In the genomic region with DNA sequence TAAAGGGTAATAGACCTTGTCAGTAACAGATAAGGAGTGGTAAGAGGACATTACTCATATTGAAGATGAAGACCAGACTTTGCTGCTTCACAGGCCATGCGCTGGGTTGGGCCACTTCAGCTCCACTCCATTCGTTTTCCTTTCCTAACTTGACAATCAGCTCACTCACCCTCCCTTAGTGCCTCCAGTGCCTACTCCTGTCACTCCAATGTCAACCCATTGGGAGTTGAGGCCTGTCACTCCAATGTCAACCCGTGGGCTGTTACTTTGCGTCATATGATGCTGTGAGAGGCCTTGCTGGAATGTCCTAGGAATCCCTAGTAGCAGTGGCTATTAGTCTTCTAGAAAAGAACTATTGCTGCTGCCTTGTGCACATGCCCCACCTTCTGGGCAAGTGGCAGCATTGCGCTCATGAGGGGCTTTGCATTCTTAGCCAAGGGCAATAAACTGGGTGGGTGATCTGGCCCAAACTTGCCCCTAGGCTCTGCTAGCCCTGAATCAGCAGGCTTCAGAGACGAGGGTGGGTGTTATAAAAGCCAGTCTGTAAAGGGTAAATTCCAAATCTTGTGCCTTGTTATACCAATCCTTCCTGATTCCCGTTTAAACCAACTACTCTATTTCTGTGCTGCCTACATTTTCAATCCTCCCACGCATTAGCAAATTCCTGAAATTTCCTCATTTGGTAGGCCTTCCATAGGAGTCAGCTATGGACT, we compare ENCODE assay signal across 8 cellular contexts. TPM values are rescaled to one million over a fixed set of nuclear protein-coding genes. Genes with fewer than 3 reads are reported as not detected.
DNase-seq lines count a peak whose midpoint lies in the region; ATAC-seq and TF ChIP-seq lines count a peak whose summit lies in the region.

No MANE protein-coding gene starts in this region.

- TF ChIP-seq CTCF in C4-2B (conservative IDR thresholded peaks at IDR 0.05) = peak; percentile 89
- TF ChIP-seq CTCF in HFF-Myc (IDR thresholded peaks at IDR 0.05; ENCODE audit: low read depth, low read length, missing control alignments) = peak; percentile 90

- H3K27ac Mint-ChIP-seq in activated CD4-positive, alpha-beta memory T cell treated with anti-CD3 and anti-CD28 coated beads for 36 hours = no peak overlapping the region
- H3K27ac Mint-ChIP-seq in memory B cell = no peak overlapping the region

- POLR2A ChIA-PET in activated CD4-positive, alpha-beta memory T cell treated with anti-CD3 and anti-CD28 coated beads for 36 hours (lab: Charles Lee) = no interaction called here

- H3K9me3 Mint-ChIP-seq in activated CD4-positive, alpha-beta memory T cell treated with anti-CD3 and anti-CD28 coated beads for 36 hours = no peaks in the 10 kb centered on the region
- no peaks in the 10 kb centered on the region for H3K9me3 Mint-ChIP-seq in memory B cell

- H3K4me3 Mint-ChIP-seq in activated CD4-positive, alpha-beta memory T cell treated with anti-CD3 and anti-CD28 coated beads for 36 hours = no peak overlapping the region
- no peak overlapping the region for H3K4me3 Mint-ChIP-seq in memory B cell

- ATAC-seq in memory B cell (ENCODE audit: low read depth) (peak; percentile 79), HG03039 (IDR thresholded peaks at IDR 0.05; ENCODE audit: unreplicated experiment) (no peak)

- CTCF ChIA-PET in activated CD4-positive, alpha-beta memory T cell treated with anti-CD3 and anti-CD28 coated beads for 36 hours (lab: Charles Lee) = interaction anchor here (0.6 to 8.6 kb wide), 9 partner anchors 9 to 307 kb away, joined by 3 to 84 read pairs (median 4); a partner anchor contains a TSS

- DNase-seq in HFF-Myc (ENCODE audit: extremely low read depth, low read depth) (peak; percentile 53), NCI-H524 (lab: John Stamatoyannopoulos, UW) (peak; percentile 41 to 57), memory B cell (ENCODE audit: low spot score in 2 of 2) (peak; percentile 53 to 61)
- peak; percentile 68 for DNase-seq in activated CD4-positive, alpha-beta memory T cell treated with anti-CD3 and anti-CD28 coated beads for 36 hours
- peak; percentile 29 to 35 for DNase-seq in stimulated activated CD8-positive, alpha-beta memory T cell treated with anti-CD3 and anti-CD28 coated beads, Interleukin-2, amount 100 ng/mL, for 1 hour (ENCODE audit: low read depth in 2 of 2)

- peaks cover 13% of the 10 kb centered on the region for H3K36me3 ChIP-seq in ectodermal cell (ENCODE audit: control insufficient read depth, insufficient read depth, low read length)

- no peaks in the 10 kb centered on the region for H3K9me3 ChIP-seq in ectodermal cell (ENCODE audit: control insufficient read depth, low read length)

- intact Hi-C loops in activated CD4-positive, alpha-beta memory T cell treated with anti-CD3 and anti-CD28 coated beads for 36 hours (cut with micrococcal nuclease) = loop anchor here (1.0 kb wide), 1 partner anchor 81 kb away; no protein-coding TSS in a partner anchor

- H3K27ac ChIP-seq in C4-2B (no peak overlapping the region), ectodermal cell (ENCODE audit: insufficient read depth, low read depth, low read length, poor library complexity, severe bottlenecking) (peak overlapping the region; percentile 61)

- H3K27me3 Mint-ChIP-seq in activated CD4-positive, alpha-beta memory T cell treated with anti-CD3 and anti-CD28 coated beads for 36 hours = no peaks in the 10 kb centered on the region
- H3K27me3 Mint-ChIP-seq in memory B cell = no peaks in the 10 kb centered on the region

- H3K27me3 ChIP-seq in ectodermal cell (ENCODE audit: control insufficient read depth, insufficient read depth, low read length, poor library complexity, severe bottlenecking) = no peaks in the 10 kb centered on the region

- 48 to 51% methylated on average over 8 of the region's 8 CpGs for WGBS in ectodermal cell, 2 experiments

- H3K4me1 ChIP-seq in ectodermal cell (ENCODE audit: control insufficient read depth, insufficient read depth, low read length) = no peaks in the 10 kb centered on the region

- H3K4me3 ChIP-seq in HFF-Myc (replicated peaks; ENCODE audit: low read depth, low read length) (no peak overlapping the region), ectodermal cell (ENCODE audit: insufficient read depth, low read depth, low read length) (no peak overlapping the region)

- H3K36me3 Mint-ChIP-seq in activated CD4-positive, alpha-beta memory T cell treated with anti-CD3 and anti-CD28 coated beads for 36 hours = peaks cover 8% of the 10 kb centered on the region
- H3K36me3 Mint-ChIP-seq in memory B cell = peaks cover 11% of the 10 kb centered on the region

- H3K4me1 Mint-ChIP-seq in activated CD4-positive, alpha-beta memory T cell treated with anti-CD3 and anti-CD28 coated beads for 36 hours (ENCODE audit: low read depth) = no peaks in the 10 kb centered on the region
- peaks cover 9% of the 10 kb centered on the region for H3K4me1 Mint-ChIP-seq in memory B cell

RNA-seq across cellular contexts. Expression of a gene that starts 36.1 kb away (rescaled TPM):
- total RNA-seq in activated CD4-positive, alpha-beta memory T cell treated with anti-CD3 and anti-CD28 coated beads for 36 hours = 100 to 1,000 TPM in 1 of 2 experiments, 10 to 100 TPM in 1; 90.7 to 111 TPM
- polyA plus RNA-seq in ectodermal cell (2013, experiment 1 of 4) = 113 TPM
- polyA plus RNA-seq in ectodermal cell (2013, experiment 2 of 4) = 127 TPM
- polyA plus RNA-seq in ectodermal cell (2013, experiment 3 of 4) = 93.8 TPM
- 118 TPM for polyA plus RNA-seq in ectodermal cell (2013, experiment 4 of 4)

RNA-seq across cellular contexts. Expression of a gene that starts 51.7 kb away (rescaled TPM):
- 100 to 1,000 TPM; 709 to 722 TPM for total RNA-seq in activated CD4-positive, alpha-beta memory T cell treated with anti-CD3 and anti-CD28 coated beads for 36 hours
- 841 TPM for polyA plus RNA-seq in ectodermal cell (2013, experiment 1 of 4)
- 819 TPM for polyA plus RNA-seq in ectodermal cell (2013, experiment 2 of 4)
- polyA plus RNA-seq in ectodermal cell (2013, experiment 3 of 4) = 663 TPM
- 731 TPM for polyA plus RNA-seq in ectodermal cell (2013, experiment 4 of 4)
